In genomic region chr1:99763956-99764355, GRCh38 we compare ENCODE assay signal across 1 cellular context.
TF ChIP-seq lines count a peak whose summit lies in the region.

No MANE protein-coding gene starts in this region.

TF ChIP-seq in liver, 16 proteins besides CTCF, POLR2A, EP300 and RAD21 (continued from another document):
- TF ChIP-seq REST (IDR thresholded peaks at IDR 0.05) (no peak), NR2F2 (IDR thresholded peaks at IDR 0.05) (no peak), YY1 (IDR thresholded peaks at IDR 0.05) (no peak), ZBTB33 (IDR thresholded peaks at IDR 0.05) (no peak), FOXA2 (IDR thresholded peaks at IDR 0.05) (no peak), EGR1 (IDR thresholded peaks at IDR 0.05; ENCODE audit: low read depth in 2 of 2) (no peak), TAF1 (conservative IDR thresholded peaks at IDR 0.05) (no peak), HNF4G (IDR thresholded peaks at IDR 0.05) (no peak), SP1 (IDR thresholded peaks at IDR 0.05) (no peak), GABPA (IDR thresholded peaks at IDR 0.05 in 1 of 2, conservative IDR thresholded peaks at IDR 0.05 in 1 of 2) (no peak), FOXA1 (IDR thresholded peaks at IDR 0.05) (no peak), JUND (IDR thresholded peaks at IDR 0.05) (no peak), HNF4A (conservative IDR thresholded peaks at IDR 0.05) (no peak)
- TF ChIP-seq, protein P1, sequence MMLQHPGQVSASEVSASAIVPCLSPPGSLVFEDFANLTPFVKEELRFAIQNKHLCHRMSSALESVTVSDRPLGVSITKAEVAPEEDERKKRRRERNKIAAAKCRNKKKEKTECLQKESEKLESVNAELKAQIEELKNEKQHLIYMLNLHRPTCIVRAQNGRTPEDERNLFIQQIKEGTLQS (IDR thresholded peaks at IDR 0.05): no peak
- TF ChIP-seq, protein P2, sequence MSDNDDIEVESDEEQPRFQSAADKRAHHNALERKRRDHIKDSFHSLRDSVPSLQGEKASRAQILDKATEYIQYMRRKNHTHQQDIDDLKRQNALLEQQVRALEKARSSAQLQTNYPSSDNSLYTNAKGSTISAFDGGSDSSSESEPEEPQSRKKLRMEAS (IDR thresholded peaks at IDR 0.05): no peak
